36 cellular contexts compared by ENCODE assay signal in the genomic region with DNA sequence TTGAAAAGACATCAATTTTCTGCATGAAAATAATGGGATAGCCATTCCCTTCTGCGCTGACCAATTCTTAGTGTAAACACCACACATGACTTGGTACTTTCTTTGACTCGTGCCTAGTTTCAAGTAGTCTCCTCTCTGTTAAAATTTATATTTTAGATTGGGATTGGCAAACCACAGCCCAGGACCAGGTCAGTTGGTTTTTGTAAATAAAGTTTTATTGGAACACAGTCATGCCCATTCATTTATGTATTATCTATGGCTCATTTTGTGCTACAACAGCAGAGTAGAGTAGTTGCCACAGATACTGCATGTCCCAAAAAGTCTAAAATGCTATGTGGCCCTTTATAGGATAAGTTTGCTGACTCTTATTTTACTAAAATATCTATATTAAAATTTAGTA. TPM values are rescaled to one million over a fixed set of nuclear protein-coding genes. Genes with fewer than 3 reads are reported as not detected.
"Had no signal": no experiment of that assay in that cellular context is flagged by ENCODE, and none has a peak within 500 bp of the region (broad histone marks: within the 10 kb centered on the region; RNA-seq: fewer than 3 reads in every experiment).

No MANE protein-coding gene starts in this region.

- H3K4me1 ChIP-seq: SJCRH30 had no signal

- H3K9me3 ChIP-seq: SJCRH30 had no signal

- DNase-seq: KG1, MM.1S, NCI-H1092, NCI-H1105 treated with DMSO at 0.1 percent for 48 hours, NCI-H1417, NCI-H1436, NCI-H146, NCI-H1694, NCI-H187, NCI-H1930, NCI-H2029 treated with DMSO at 0.1 percent for 48 hours, NCI-H2081 treated with DMSO at 0.1 percent for 48 hours, NCI-H2107, NCI-H2171, NCI-H226, NCI-H446 treated with DMSO at 0.1 percent for 48 hours, NCI-H510A, NCI-H524, NCI-H526, NCI-H69, NCI-H748 treated with DMSO at 0.1 percent for 48 hours, NCI-H82, PC-9, SHP77, SIG-M5, SJCRH30 had no signal

- H2AFZ ChIP-seq: PC-9 had no signal

- FAIRE-seq: RCC 7860 had no signal

- H3K4me3 ChIP-seq: PC-9, SJCRH30, SK-N-MC had no signal

- H3K27ac ChIP-seq: PC-9, RWPE1, SJCRH30, SK-N-MC had no signal

- ATAC-seq: Panc1, Right ventricle myocardium inferior, SK-N-SH treated with all-trans-retinoic acid at 6 μM for 48 hours had no signal

- H3K27me3 ChIP-seq: SJCRH30 had no signal

- H3K36me3 ChIP-seq: SJCRH30 had no signal

- H3K4me2 ChIP-seq: PC-9 had no signal

RNA-seq across cellular contexts. Expression of gene BMX, which starts 46.7 kb away (rescaled TPM):
- total RNA-seq: LHCN-M2, MCF 10A, OCI-LY7, PC-9, RPMI7951 had no signal

RNA-seq across cellular contexts. Expression of gene ACE2, which starts 53.4 kb away (rescaled TPM):
- total RNA-seq: LHCN-M2, MCF 10A, OCI-LY7, RPMI7951 had no signal
